Comparison of ENCODE assay signal across 16 cellular contexts in the genomic region with DNA sequence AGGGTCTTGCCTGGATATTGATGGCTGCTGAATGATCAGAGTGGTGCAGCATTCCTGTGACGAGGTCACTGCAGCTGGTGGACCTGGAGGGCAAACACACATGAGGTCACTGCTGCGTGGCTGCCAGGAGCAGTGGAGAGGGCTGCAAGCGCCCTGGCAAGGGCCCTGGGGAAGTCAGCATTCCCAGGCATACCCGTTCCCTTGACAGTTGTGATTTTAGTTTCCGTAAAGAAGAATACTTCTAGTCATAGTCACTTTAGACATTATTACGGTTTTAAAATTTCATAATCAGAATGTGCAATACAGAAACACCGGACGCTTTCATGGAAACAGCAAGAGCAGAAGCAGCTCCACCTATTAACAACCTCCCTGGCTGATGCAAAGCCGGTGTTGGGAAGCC.
"Had no signal": no experiment of that assay in that cellular context is flagged by ENCODE, and none has a peak within 500 bp of the region (broad histone marks: within the 10 kb centered on the region; RNA-seq: fewer than 3 reads in every experiment).

No MANE protein-coding gene starts in this region.

- H3K27ac Mint-ChIP-seq: activated CD4-positive, alpha-beta memory T cell treated with anti-CD3 and anti-CD28 coated beads, Interleukin-2, amount 10 ng/mL, durations not matched to agents 7 days and 5 days; activated CD4-positive, alpha-beta T cell treated with anti-CD3 and anti-CD28 coated beads for 36 hours; activated naive CD4-positive, alpha-beta T cell treated with anti-CD3 and anti-CD28 coated beads, Interleukin-2, amount 10 ng/mL, durations not matched to agents 7 days and 5 days; activated T-cell treated with anti-CD3 and anti-CD28 coated beads, Interleukin-2, amount 50 U/mL, for 24 hours; T-helper 1 cell treated with Interleukin-12 subunit alpha and Interleukin-12 subunit beta and Interleukin-4 antibody, amounts not matched to agents 30 μg/mL and 1 μg/mL, for 36 hours had no signal

- H3K36me3 ChIP-seq: left lung, prostate gland, thoracic aorta had no signal

- H3K4me3 Mint-ChIP-seq: activated CD4-positive, alpha-beta memory T cell treated with anti-CD3 and anti-CD28 coated beads, Interleukin-2, amount 10 ng/mL, durations not matched to agents 7 days and 5 days; activated CD4-positive, alpha-beta T cell treated with anti-CD3 and anti-CD28 coated beads for 36 hours; activated naive CD4-positive, alpha-beta T cell treated with anti-CD3 and anti-CD28 coated beads, Interleukin-2, amount 10 ng/mL, durations not matched to agents 7 days and 5 days; activated T-cell treated with anti-CD3 and anti-CD28 coated beads, Interleukin-2, amount 50 U/mL, for 24 hours; natural killer cell treated with Interleukin-12 subunit alpha and Interleukin-12 subunit beta and Interleukin-15 and Interleukin-18, amount 100 ng/mL, for 72 hours; T-helper 1 cell treated with Interleukin-12 subunit alpha and Interleukin-12 subunit beta and Interleukin-4 antibody, amounts not matched to agents 30 μg/mL and 1 μg/mL, for 36 hours had no signal

- H3K4me1 ChIP-seq: prostate gland had no signal

- H3K27me3 Mint-ChIP-seq: activated CD4-positive, alpha-beta T cell treated with anti-CD3 and anti-CD28 coated beads for 36 hours; activated T-cell treated with anti-CD3 and anti-CD28 coated beads, Interleukin-2, amount 50 U/mL, for 24 hours had no signal

- DNase-seq: activated CD4-positive, alpha-beta memory T cell treated with anti-CD3 and anti-CD28 coated beads, Interleukin-2, amount 10 ng/mL, durations not matched to agents 7 days and 5 days; activated CD4-positive, alpha-beta T cell treated with anti-CD3 and anti-CD28 coated beads for 36 hours; activated naive CD4-positive, alpha-beta T cell treated with anti-CD3 and anti-CD28 coated beads, Interleukin-2, amount 10 ng/mL, durations not matched to agents 7 days and 5 days; activated T-cell treated with anti-CD3 and anti-CD28 coated beads, Interleukin-2, amount 50 U/mL, for 24 hours; dorsolateral prefrontal cortex; left lung; mesendoderm; nucleus accumbens; stimulated activated CD4-positive, alpha-beta T cell treated with anti-CD3 and anti-CD28 coated beads, Interleukin-12 subunit alpha, Interleukin-12 subunit beta, amount 100 ng/mL, for 4 hours; stimulated activated CD4-positive, alpha-beta T cell treated with anti-CD3 and anti-CD28 coated beads, Interleukin-2, amount 100 ng/mL, for 24 hours had no signal

- H3K4me3 ChIP-seq: dorsolateral prefrontal cortex, left lung, prostate gland, thoracic aorta had no signal

- FAIRE-seq: astrocyte, islet of Langerhans had no signal

- H3K27ac ChIP-seq: dorsolateral prefrontal cortex, left lung, prostate gland, thoracic aorta had no signal

- H3K9me3 Mint-ChIP-seq: activated CD4-positive, alpha-beta memory T cell treated with anti-CD3 and anti-CD28 coated beads, Interleukin-2, amount 10 ng/mL, durations not matched to agents 7 days and 5 days; activated naive CD4-positive, alpha-beta T cell treated with anti-CD3 and anti-CD28 coated beads, Interleukin-2, amount 10 ng/mL, durations not matched to agents 7 days and 5 days; activated T-cell treated with anti-CD3 and anti-CD28 coated beads, Interleukin-2, amount 50 U/mL, for 24 hours; natural killer cell treated with Interleukin-12 subunit alpha and Interleukin-12 subunit beta and Interleukin-15 and Interleukin-18, amount 100 ng/mL, for 72 hours; T-helper 1 cell treated with Interleukin-12 subunit alpha and Interleukin-12 subunit beta and Interleukin-4 antibody, amounts not matched to agents 30 μg/mL and 1 μg/mL, for 36 hours had no signal

- H3K36me3 Mint-ChIP-seq: activated naive CD4-positive, alpha-beta T cell treated with anti-CD3 and anti-CD28 coated beads, Interleukin-2, amount 10 ng/mL, durations not matched to agents 7 days and 5 days; natural killer cell treated with Interleukin-12 subunit alpha and Interleukin-12 subunit beta and Interleukin-15 and Interleukin-18, amount 100 ng/mL, for 72 hours had no signal

- H3K9me3 ChIP-seq: left lung, prostate gland, thoracic aorta had no signal

- ATAC-seq: activated CD4-positive, alpha-beta T cell treated with anti-CD3 and anti-CD28 coated beads for 36 hours; left lung; natural killer cell treated with Interleukin-12 subunit alpha and Interleukin-12 subunit beta and Interleukin-15 and Interleukin-18, amount 100 ng/mL, for 72 hours had no signal

- H3K27me3 ChIP-seq: dorsolateral prefrontal cortex, left lung had no signal
